1 cellular context compared by ENCODE assay signal in the genomic region with DNA sequence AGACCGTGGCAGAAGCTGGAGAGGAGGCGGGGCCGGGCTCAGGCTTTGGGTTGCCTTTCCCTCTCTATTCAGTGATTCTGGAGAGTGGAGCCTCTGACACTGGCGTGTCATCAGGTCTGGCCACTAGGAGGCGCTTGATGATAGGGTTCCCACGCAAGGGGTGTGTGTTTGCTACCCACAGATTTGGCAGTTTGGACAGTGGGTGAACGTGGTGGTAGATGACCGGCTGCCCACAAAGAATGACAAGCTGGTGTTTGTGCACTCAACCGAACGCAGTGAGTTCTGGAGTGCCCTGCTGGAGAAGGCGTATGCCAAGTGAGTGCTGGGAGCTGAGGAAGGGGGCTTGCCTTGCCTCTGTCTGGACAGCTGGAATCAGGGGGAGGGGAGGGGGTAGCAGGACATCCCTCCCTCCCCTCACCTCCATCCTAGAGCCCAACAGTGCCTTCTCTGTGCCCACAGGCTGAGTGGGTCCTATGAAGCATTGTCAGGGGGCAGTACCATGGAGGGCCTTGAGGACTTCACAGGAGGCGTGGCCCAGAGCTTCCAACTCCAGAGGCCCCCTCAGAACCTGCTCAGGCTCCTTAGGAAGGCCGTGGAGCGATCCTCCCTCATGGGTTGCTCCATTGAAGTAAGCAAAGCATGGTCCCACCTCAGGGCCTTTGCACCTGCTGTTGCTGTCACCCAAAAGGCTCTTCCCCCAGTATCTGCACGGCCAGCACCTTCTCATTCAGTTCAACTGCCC.
TF ChIP-seq lines count a peak whose summit lies in the region.

No MANE protein-coding gene starts in this region.

TF ChIP-seq in HepG2, 621 proteins besides CTCF, POLR2A, EP300 and RAD21 (continued from another document and continues in another):
- TF ChIP-seq, protein P1, sequence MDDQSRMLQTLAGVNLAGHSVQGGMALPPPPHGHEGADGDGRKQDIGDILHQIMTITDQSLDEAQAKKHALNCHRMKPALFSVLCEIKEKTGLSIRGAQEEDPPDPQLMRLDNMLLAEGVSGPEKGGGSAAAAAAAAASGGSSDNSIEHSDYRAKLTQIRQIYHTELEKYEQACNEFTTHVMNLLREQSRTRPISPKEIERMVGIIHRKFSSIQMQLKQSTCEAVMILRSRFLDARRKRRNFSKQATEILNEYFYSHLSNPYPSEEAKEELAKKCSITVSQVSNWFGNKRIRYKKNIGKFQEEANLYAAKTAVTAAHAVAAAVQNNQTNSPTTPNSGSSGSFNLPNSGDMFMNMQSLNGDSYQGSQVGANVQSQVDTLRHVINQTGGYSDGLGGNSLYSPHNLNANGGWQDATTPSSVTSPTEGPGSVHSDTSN (CRISPR knock-in tag; IDR thresholded peaks at IDR 0.05; ENCODE audit: borderline replicate concordance) = no peak
- TF ChIP-seq, protein P2, sequence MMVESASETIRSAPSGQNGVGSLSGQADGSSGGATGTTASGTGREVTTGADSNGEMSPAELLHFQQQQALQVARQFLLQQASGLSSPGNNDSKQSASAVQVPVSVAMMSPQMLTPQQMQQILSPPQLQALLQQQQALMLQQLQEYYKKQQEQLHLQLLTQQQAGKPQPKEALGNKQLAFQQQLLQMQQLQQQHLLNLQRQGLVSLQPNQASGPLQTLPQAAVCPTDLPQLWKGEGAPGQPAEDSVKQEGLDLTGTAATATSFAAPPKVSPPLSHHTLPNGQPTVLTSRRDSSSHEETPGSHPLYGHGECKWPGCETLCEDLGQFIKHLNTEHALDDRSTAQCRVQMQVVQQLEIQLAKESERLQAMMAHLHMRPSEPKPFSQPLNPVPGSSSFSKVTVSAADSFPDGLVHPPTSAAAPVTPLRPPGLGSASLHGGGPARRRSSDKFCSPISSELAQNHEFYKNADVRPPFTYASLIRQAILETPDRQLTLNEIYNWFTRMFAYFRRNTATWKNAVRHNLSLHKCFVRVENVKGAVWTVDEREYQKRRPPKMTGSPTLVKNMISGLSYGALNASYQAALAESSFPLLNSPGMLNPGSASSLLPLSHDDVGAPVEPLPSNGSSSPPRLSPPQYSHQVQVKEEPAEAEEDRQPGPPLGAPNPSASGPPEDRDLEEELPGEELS (CRISPR knock-in tag; IDR thresholded peaks at IDR 0.05) = peak; percentile 37; the same call in 1 of the 2 replicates
- TF ChIP-seq, protein P3, sequence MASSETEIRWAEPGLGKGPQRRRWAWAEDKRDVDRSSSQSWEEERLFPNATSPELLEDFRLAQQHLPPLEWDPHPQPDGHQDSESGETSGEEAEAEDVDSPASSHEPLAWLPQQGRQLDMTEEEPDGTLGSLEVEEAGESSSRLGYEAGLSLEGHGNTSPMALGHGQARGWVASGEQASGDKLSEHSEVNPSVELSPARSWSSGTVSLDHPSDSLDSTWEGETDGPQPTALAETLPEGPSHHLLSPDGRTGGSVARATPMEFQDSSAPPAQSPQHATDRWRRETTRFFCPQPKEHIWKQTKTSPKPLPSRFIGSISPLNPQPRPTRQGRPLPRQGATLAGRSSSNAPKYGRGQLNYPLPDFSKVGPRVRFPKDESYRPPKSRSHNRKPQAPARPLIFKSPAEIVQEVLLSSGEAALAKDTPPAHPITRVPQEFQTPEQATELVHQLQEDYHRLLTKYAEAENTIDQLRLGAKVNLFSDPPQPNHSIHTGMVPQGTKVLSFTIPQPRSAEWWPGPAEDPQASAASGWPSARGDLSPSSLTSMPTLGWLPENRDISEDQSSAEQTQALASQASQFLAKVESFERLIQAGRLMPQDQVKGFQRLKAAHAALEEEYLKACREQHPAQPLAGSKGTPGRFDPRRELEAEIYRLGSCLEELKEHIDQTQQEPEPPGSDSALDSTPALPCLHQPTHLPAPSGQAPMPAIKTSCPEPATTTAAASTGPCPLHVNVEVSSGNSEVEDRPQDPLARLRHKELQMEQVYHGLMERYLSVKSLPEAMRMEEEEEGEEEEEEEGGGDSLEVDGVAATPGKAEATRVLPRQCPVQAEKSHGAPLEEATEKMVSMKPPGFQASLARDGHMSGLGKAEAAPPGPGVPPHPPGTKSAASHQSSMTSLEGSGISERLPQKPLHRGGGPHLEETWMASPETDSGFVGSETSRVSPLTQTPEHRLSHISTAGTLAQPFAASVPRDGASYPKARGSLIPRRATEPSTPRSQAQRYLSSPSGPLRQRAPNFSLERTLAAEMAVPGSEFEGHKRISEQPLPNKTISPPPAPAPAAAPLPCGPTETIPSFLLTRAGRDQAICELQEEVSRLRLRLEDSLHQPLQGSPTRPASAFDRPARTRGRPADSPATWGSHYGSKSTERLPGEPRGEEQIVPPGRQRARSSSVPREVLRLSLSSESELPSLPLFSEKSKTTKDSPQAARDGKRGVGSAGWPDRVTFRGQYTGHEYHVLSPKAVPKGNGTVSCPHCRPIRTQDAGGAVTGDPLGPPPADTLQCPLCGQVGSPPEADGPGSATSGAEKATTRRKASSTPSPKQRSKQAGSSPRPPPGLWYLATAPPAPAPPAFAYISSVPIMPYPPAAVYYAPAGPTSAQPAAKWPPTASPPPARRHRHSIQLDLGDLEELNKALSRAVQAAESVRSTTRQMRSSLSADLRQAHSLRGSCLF (CRISPR knock-in tag; IDR thresholded peaks at IDR 0.05; ENCODE audit: borderline replicate concordance) = no peak
- no peak for TF ChIP-seq FOXM1 (CRISPR knock-in tag; IDR thresholded peaks at IDR 0.05)
- TF ChIP-seq PCBP1 (IDR thresholded peaks at IDR 0.05; ENCODE audit: borderline replicate concordance, low read depth, low read length) = 0 out of 2 replicates have a peak, but pooled peaks have one; percentile 68
- TF ChIP-seq ZFX (CRISPR knock-in tag; IDR thresholded peaks at IDR 0.05; ENCODE audit: low read depth) = peak; percentile 40; the same call in 1 of the 2 replicates
- TF ChIP-seq, protein P4, sequence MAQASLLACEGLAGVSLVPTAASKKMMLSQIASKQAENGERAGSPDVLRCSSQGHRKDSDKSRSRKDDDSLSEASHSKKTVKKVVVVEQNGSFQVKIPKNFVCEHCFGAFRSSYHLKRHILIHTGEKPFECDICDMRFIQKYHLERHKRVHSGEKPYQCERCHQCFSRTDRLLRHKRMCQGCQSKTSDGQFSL (CRISPR knock-in tag; IDR thresholded peaks at IDR 0.05) = no peak
- TF ChIP-seq ZNF629 (CRISPR knock-in tag; conservative IDR thresholded peaks at IDR 0.05) = no peak
- peak; percentile 36; the same call in 1 of the 2 replicates for TF ChIP-seq CREB1 (IDR thresholded peaks at IDR 0.05)
- no peak for TF ChIP-seq CREB1 (CRISPR knock-in tag; IDR thresholded peaks at IDR 0.05)
- TF ChIP-seq ZNF546 (CRISPR knock-in tag; conservative IDR thresholded peaks at IDR 0.05) = no peak
- TF ChIP-seq NPAS2 (CRISPR knock-in tag; IDR thresholded peaks at IDR 0.05; ENCODE audit: borderline replicate concordance) = no peak
- TF ChIP-seq, protein P5, sequence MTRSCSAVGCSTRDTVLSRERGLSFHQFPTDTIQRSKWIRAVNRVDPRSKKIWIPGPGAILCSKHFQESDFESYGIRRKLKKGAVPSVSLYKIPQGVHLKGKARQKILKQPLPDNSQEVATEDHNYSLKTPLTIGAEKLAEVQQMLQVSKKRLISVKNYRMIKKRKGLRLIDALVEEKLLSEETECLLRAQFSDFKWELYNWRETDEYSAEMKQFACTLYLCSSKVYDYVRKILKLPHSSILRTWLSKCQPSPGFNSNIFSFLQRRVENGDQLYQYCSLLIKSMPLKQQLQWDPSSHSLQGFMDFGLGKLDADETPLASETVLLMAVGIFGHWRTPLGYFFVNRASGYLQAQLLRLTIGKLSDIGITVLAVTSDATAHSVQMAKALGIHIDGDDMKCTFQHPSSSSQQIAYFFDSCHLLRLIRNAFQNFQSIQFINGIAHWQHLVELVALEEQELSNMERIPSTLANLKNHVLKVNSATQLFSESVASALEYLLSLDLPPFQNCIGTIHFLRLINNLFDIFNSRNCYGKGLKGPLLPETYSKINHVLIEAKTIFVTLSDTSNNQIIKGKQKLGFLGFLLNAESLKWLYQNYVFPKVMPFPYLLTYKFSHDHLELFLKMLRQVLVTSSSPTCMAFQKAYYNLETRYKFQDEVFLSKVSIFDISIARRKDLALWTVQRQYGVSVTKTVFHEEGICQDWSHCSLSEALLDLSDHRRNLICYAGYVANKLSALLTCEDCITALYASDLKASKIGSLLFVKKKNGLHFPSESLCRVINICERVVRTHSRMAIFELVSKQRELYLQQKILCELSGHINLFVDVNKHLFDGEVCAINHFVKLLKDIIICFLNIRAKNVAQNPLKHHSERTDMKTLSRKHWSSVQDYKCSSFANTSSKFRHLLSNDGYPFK (CRISPR knock-in tag; IDR thresholded peaks at IDR 0.05; ENCODE audit: borderline replicate concordance) = no peak; the same call in 1 of the 2 replicates
- 0 out of 2 replicates have a peak, but pooled peaks have one; percentile 26 for TF ChIP-seq KAT8 (CRISPR knock-in tag; IDR thresholded peaks at IDR 0.05)
- TF ChIP-seq NCOA2 (CRISPR knock-in tag; IDR thresholded peaks at IDR 0.05) = no peak
- TF ChIP-seq, protein P6, sequence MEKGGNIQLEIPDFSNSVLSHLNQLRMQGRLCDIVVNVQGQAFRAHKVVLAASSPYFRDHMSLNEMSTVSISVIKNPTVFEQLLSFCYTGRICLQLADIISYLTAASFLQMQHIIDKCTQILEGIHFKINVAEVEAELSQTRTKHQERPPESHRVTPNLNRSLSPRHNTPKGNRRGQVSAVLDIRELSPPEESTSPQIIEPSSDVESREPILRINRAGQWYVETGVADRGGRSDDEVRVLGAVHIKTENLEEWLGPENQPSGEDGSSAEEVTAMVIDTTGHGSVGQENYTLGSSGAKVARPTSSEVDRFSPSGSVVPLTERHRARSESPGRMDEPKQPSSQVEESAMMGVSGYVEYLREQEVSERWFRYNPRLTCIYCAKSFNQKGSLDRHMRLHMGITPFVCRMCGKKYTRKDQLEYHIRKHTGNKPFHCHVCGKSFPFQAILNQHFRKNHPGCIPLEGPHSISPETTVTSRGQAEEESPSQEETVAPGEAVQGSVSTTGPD (CRISPR knock-in tag; IDR thresholded peaks at IDR 0.05) = no peak
- no peak for TF ChIP-seq KAT7 (CRISPR knock-in tag; IDR thresholded peaks at IDR 0.05; ENCODE audit: borderline replicate concordance)
- peak; percentile 78; the same call in 1 of the 2 replicates for TF ChIP-seq AHR (CRISPR knock-in tag; IDR thresholded peaks at IDR 0.05)
- TF ChIP-seq ZBTB7B (CRISPR knock-in tag; IDR thresholded peaks at IDR 0.05) = 0 out of 2 replicates have a peak, but pooled peaks have one; percentile 31
- no peak for TF ChIP-seq SP2 (CRISPR knock-in tag; IDR thresholded peaks at IDR 0.05)
- no peak for TF ChIP-seq ZNF160 (CRISPR knock-in tag; IDR thresholded peaks at IDR 0.05)
- TF ChIP-seq SAP130 (CRISPR knock-in tag; IDR thresholded peaks at IDR 0.05; ENCODE audit: low read depth) = peak; percentile 34; the same call in 1 of the 2 replicates
- peak; percentile 57; the same call in 1 of the 2 replicates for TF ChIP-seq IRF2 (CRISPR knock-in tag; IDR thresholded peaks at IDR 0.05)
- no peak for TF ChIP-seq MAFF (IDR thresholded peaks at IDR 0.05; ENCODE audit: low read depth, low read length)
- peak; percentile 45 for TF ChIP-seq SKI (IDR thresholded peaks at IDR 0.05; ENCODE audit: partially characterized antibody)
- TF ChIP-seq ZNF674 (CRISPR knock-in tag; IDR thresholded peaks at IDR 0.05; ENCODE audit: low read depth) = no peak
- TF ChIP-seq ZKSCAN1 (IDR thresholded peaks at IDR 0.05; ENCODE audit: low read length) = no peak
- TF ChIP-seq ZSCAN20 (CRISPR knock-in tag; IDR thresholded peaks at IDR 0.05; ENCODE audit: borderline replicate concordance) = no peak
- no peak for TF ChIP-seq DNMT3B (CRISPR knock-in tag; conservative IDR thresholded peaks at IDR 0.05)
- 0 out of 2 replicates have a peak, but pooled peaks have one; percentile 47 for TF ChIP-seq SALL1 (CRISPR knock-in tag; IDR thresholded peaks at IDR 0.05)
- no peak for TF ChIP-seq ZNF331 (CRISPR knock-in tag; IDR thresholded peaks at IDR 0.05)
- peak; percentile 40; the same call in 1 of the 2 replicates for TF ChIP-seq ZNF792 (CRISPR knock-in tag; IDR thresholded peaks at IDR 0.05)
- TF ChIP-seq, protein P7, sequence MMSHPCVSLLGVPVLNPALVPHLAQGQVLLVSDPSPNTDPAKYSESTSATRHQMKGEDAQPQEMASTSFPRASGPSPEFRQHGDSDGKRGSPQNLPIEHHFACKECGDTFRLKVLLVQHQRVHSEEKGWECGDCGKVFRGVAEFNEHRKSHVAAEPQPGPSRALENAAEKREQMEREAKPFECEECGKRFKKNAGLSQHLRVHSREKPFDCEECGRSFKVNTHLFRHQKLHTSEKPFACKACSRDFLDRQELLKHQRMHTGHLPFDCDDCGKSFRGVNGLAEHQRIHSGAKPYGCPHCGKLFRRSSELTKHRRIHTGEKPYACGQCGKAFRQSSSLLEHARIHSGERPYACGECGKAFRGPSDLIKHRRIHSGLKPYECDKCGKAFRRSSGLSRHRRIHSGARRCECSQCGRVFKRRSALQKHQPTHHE (CRISPR knock-in tag; IDR thresholded peaks at IDR 0.05; ENCODE audit: borderline replicate concordance) = no peak
- TF ChIP-seq SP5 (CRISPR knock-in tag; IDR thresholded peaks at IDR 0.05; ENCODE audit: borderline replicate concordance, low read depth) = 0 out of 2 replicates have a peak, but pooled peaks have one; percentile 12
- peak; percentile 86; the same call in 1 of the 2 replicates for TF ChIP-seq EEA1 (CRISPR knock-in tag; IDR thresholded peaks at IDR 0.05; ENCODE audit: borderline replicate concordance)
- no peak for TF ChIP-seq ZFAT (CRISPR knock-in tag; conservative IDR thresholded peaks at IDR 0.05)
- TF ChIP-seq, protein P8, sequence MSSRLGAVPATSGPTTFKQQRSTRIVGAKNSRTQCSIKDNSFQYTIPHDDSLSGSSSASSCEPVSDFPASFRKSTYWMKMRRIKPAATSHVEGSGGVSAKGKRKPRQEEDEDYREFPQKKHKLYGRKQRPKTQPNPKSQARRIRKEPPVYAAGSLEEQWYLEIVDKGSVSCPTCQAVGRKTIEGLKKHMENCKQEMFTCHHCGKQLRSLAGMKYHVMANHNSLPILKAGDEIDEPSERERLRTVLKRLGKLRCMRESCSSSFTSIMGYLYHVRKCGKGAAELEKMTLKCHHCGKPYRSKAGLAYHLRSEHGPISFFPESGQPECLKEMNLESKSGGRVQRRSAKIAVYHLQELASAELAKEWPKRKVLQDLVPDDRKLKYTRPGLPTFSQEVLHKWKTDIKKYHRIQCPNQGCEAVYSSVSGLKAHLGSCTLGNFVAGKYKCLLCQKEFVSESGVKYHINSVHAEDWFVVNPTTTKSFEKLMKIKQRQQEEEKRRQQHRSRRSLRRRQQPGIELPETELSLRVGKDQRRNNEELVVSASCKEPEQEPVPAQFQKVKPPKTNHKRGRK (CRISPR knock-in tag; IDR thresholded peaks at IDR 0.05) = no peak
- TF ChIP-seq, protein P9, sequence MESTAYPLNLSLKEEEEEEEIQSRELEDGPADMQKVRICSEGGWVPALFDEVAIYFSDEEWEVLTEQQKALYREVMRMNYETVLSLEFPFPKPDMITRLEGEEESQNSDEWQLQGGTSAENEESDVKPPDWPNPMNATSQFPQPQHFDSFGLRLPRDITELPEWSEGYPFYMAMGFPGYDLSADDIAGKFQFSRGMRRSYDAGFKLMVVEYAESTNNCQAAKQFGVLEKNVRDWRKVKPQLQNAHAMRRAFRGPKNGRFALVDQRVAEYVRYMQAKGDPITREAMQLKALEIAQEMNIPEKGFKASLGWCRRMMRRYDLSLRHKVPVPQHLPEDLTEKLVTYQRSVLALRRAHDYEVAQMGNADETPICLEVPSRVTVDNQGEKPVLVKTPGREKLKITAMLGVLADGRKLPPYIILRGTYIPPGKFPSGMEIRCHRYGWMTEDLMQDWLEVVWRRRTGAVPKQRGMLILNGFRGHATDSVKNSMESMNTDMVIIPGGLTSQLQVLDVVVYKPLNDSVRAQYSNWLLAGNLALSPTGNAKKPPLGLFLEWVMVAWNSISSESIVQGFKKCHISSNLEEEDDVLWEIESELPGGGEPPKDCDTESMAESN (CRISPR knock-in tag; conservative IDR thresholded peaks at IDR 0.05) = 0 out of 2 replicates have a peak, but pooled peaks have one; percentile 20
- TF ChIP-seq, protein P10, sequence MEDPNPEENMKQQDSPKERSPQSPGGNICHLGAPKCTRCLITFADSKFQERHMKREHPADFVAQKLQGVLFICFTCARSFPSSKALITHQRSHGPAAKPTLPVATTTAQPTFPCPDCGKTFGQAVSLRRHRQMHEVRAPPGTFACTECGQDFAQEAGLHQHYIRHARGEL (CRISPR knock-in tag; IDR thresholded peaks at IDR 0.05) = no peak
- TF ChIP-seq RARA (CRISPR knock-in tag; IDR thresholded peaks at IDR 0.05) = 0 out of 2 replicates have a peak, but pooled peaks have one; percentile 8
- no peak for TF ChIP-seq ATF1 (CRISPR knock-in tag; IDR thresholded peaks at IDR 0.05)
